37 cellular contexts compared by ENCODE assay signal in genomic region chr4:170114636-170115035, GRCh38. TPM values are rescaled to one million over a fixed set of nuclear protein-coding genes. Genes with fewer than 3 reads are reported as not detected.
"Had no signal": no experiment of that assay in that cellular context is flagged by ENCODE, and none has a peak within 500 bp of the region (broad histone marks: within the 10 kb centered on the region; RNA-seq: fewer than 3 reads in every experiment).

No MANE protein-coding gene starts in this region.

- H3K27ac ChIP-seq: adrenal gland, cardiac muscle cell, VCaP had no signal

- H3K36me3 ChIP-seq: adrenal gland, cardiac muscle cell had no signal

- ATAC-seq: activated CD8-positive, alpha-beta T cell treated with anti-CD3 and anti-CD28 coated beads for 36 hours; activated naive CD4-positive, alpha-beta T cell treated with anti-CD3 and anti-CD28 coated beads, Interleukin-2, amount 50 U/mL, for 72 hours; activated T-cell treated with anti-CD3 and anti-CD28 coated beads, Interleukin-2, amount 50 U/mL, for 4 hours; activated T-cell treated with anti-CD3 and anti-CD28 coated beads, Interleukin-2, amount 50 U/mL, for 72 hours; activated T-helper 17 cell treated with anti-CD3 and anti-CD28 coated beads, Interleukin-2, amount 50 U/mL, for 72 hours; T-cell; T-helper 17 cell had no signal

- DNase-seq: activated B cell treated with CpG ODN at 0.5 μM for 24 hours; activated CD4-positive, alpha-beta memory T cell treated with anti-CD3 and anti-CD28 coated beads for 36 hours; activated CD4-positive, alpha-beta T cell treated with anti-CD3 and anti-CD28 coated beads for 4 hours; activated CD4-positive, alpha-beta T cell treated with anti-CD3 and anti-CD28 coated beads, Interleukin-2, amount 10 ng/mL, durations not matched to agents 24 days and 14 days; activated CD4-positive, alpha-beta T cell treated with anti-CD3 and anti-CD28 coated beads, Interleukin-2, amount 50 U/mL, for 1 hour; activated CD4-positive, alpha-beta T cell treated with anti-CD3 and anti-CD28 coated beads, Interleukin-2, amount 50 U/mL, for 4 hours; activated CD4-positive, CD25-positive, alpha-beta regulatory T cell treated with anti-CD3 and anti-CD28 coated beads, Interleukin-2, amount 50 U/mL, for 72 hours; activated CD8-positive, alpha-beta memory T cell treated with anti-CD3 and anti-CD28 coated beads, Interleukin-2, amount 50 U/mL, for 4 hours; activated CD8-positive, alpha-beta T cell treated with anti-CD3 and anti-CD28 coated beads for 36 hours; activated effector memory CD4-positive, alpha-beta T cell treated with anti-CD3 and anti-CD28 coated beads, Interleukin-2, amount 50 U/mL, for 16 hours; activated gamma-delta T cell treated with Interleukin-2 at 50 U/mL for 16 hours; activated naive CD4-positive, alpha-beta T cell; activated naive CD4-positive, alpha-beta T cell treated with anti-CD3 and anti-CD28 coated beads for 36 hours; activated naive CD4-positive, alpha-beta T cell treated with anti-CD3 and anti-CD28 coated beads, Interleukin-2, amount 50 U/mL, for 16 hours; activated naive CD8-positive, alpha-beta T cell treated with anti-CD3 and anti-CD28 coated beads for 36 hours; activated T-cell treated with anti-CD3 and anti-CD28 coated beads for 4 hours; activated T-cell treated with anti-CD3 and anti-CD28 coated beads, Interleukin-2, amount 50 U/mL, for 1 hour; activated T-cell treated with anti-CD3 and anti-CD28 coated beads, Interleukin-2, amount 50 U/mL, for 4 hours; activated T-cell treated with anti-CD3 and anti-CD28 coated beads, Interleukin-2, amount 50 U/mL, for 72 hours; adrenal gland; amniotic stem cell; aorta; caudate nucleus; cerebellar nuclear complex; T-cell; T-helper 17 cell; T-helper 9 cell had no signal

- H3K9me3 ChIP-seq: adrenal gland had no signal

- H3K27me3 ChIP-seq: adrenal gland, cardiac muscle cell had no signal

- H3K4me1 ChIP-seq: adrenal gland had no signal

- H3K4me3 ChIP-seq: adrenal gland, cardiac muscle cell had no signal

- FAIRE-seq: astrocyte, bronchial epithelial cell, TTC549 had no signal

RNA-seq across cellular contexts. Expression of gene AADAT, which starts 24.9 kb away (rescaled TPM):
- total RNA-seq: activated B cell treated with CpG ODN at 0.5 μM for 24 hours; activated CD4-positive, alpha-beta memory T cell treated with anti-CD3 and anti-CD28 coated beads for 36 hours; activated CD4-positive, alpha-beta T cell treated with anti-CD3 and anti-CD28 coated beads, Interleukin-2, amount 10 ng/mL, durations not matched to agents 24 days and 14 days; activated CD8-positive, alpha-beta T cell treated with anti-CD3 and anti-CD28 coated beads for 36 hours; activated naive CD4-positive, alpha-beta T cell treated with anti-CD3 and anti-CD28 coated beads for 36 hours; activated naive CD4-positive, alpha-beta T cell treated with anti-CD3 and anti-CD28 coated beads, Interleukin-2, amount 50 U/mL, for 72 hours; activated T-cell treated with anti-CD3 and anti-CD28 coated beads, Interleukin-2, amount 50 U/mL, for 4 hours; activated T-helper 1 cell treated with anti-CD3 and anti-CD28 coated beads, Interleukin-12 subunit alpha, Interleukin-12 subunit beta, Interleukin-2, Interleukin-4 antibody, amounts not matched to agents 30 ng/mL and 10 ng/mL and 1 ng/mL, durations not matched to agents 14 hours and 24 hours and 36 hours; activated T-helper 17 cell treated with anti-CD3 and anti-CD28 coated beads, Interleukin-2, amount 50 U/mL, for 72 hours; T-cell; T-helper 1 cell treated with Interleukin-12 subunit alpha and Interleukin-12 subunit beta and Interleukin-4 antibody, amounts not matched to agents 30 ng/mL and 1 ng/mL, for 36 hours; T-helper 17 cell; T-helper 2 cell treated with Interferon-gamma antibody and Interleukin-4, amounts not matched to agents 100 ng/mL and 5 ng/mL, for 36 hours had no signal
